ENCODE assay signal across 23 cellular contexts in genomic region chr4:145891958-145892357, GRCh38. TPM values are rescaled to one million over a fixed set of nuclear protein-coding genes. Genes with fewer than 3 reads are reported as not detected.
DNase-seq lines count a peak whose midpoint lies in the region; ATAC-seq and TF ChIP-seq lines count a peak whose summit lies in the region.
"Had no signal": no experiment of that assay in that cellular context is flagged by ENCODE, and none has a peak within 500 bp of the region (broad histone marks: within the 10 kb centered on the region; RNA-seq: fewer than 3 reads in every experiment).

No MANE protein-coding gene starts in this region.

- no peak overlapping the region for H3K27ac ChIP-seq in WERI-Rb-1
- peak overlapping the region in 2 of 3 donors; percentile 42 to 49 for H3K27ac ChIP-seq in thyroid gland
- H3K27ac ChIP-seq: adrenal gland, breast epithelium, KMS-11, lower lobe of right lung, prostate gland, SJSA1, transverse colon had no signal

- ATAC-seq in HG03565 (IDR thresholded peaks at IDR 0.05; ENCODE audit: unreplicated experiment) = no peak
- ATAC-seq: activated CD4-positive, alpha-beta T cell treated with anti-CD3 and anti-CD28 coated beads for 36 hours; lower lobe of right lung had no signal

- no peaks in the 10 kb centered on the region for H3K9me3 Mint-ChIP-seq in activated naive CD8-positive, alpha-beta T cell (ENCODE audit: low read depth)
- H3K9me3 Mint-ChIP-seq in activated naive CD8-positive, alpha-beta T cell treated with anti-CD3 and anti-CD28 coated beads for 36 hours = no peaks in the 10 kb centered on the region
- H3K9me3 Mint-ChIP-seq in glutamatergic neuron (ENCODE audit: unreplicated experiment) (peaks cover 3% of the 10 kb centered on the region), HFFc6 (no peaks in the 10 kb centered on the region)

- TF ChIP-seq CTCF in WERI-Rb-1 (IDR thresholded peaks at IDR 0.05; ENCODE audit: low read depth, low read length) (peak; percentile 33; the same call in 1 of the 2 replicates), glutamatergic neuron (IDR thresholded peaks at IDR 0.05; ENCODE audit: partially characterized antibody, unreplicated experiment) (no peak), thyroid gland (IDR thresholded peaks at IDR 0.05) (no peak), HFFc6 (IDR thresholded peaks at IDR 0.05) (no peak)

- no peak for TF ChIP-seq POLR2A in thyroid gland (IDR thresholded peaks at IDR 0.05)

- peaks cover 20% of the 10 kb centered on the region for H3K36me3 Mint-ChIP-seq in activated naive CD8-positive, alpha-beta T cell
- H3K36me3 Mint-ChIP-seq in activated naive CD8-positive, alpha-beta T cell treated with anti-CD3 and anti-CD28 coated beads for 36 hours = peaks cover 42% of the 10 kb centered on the region
- H3K36me3 Mint-ChIP-seq in glutamatergic neuron (ENCODE audit: unreplicated experiment) = no peaks in the 10 kb centered on the region
- H3K36me3 Mint-ChIP-seq in HFFc6 (ENCODE audit: low read depth) = no peaks in the 10 kb centered on the region; the same call in 1 of the 2 replicates

- DNase-seq in activated naive CD8-positive, alpha-beta T cell treated with anti-CD3 and anti-CD28 coated beads for 36 hours = no peak
- no peak for DNase-seq in WERI-Rb-1
- no peak for DNase-seq in glutamatergic neuron
- no peak for DNase-seq in thyroid gland
- DNase-seq in NCI-H1048 (lab: John Stamatoyannopoulos, UW) = no peak
- no peak for DNase-seq in HFFc6
- DNase-seq: activated CD4-positive, alpha-beta T cell treated with anti-CD3 and anti-CD28 coated beads for 36 hours; activated gamma-delta T cell treated with Interleukin-2 at 50 U/mL for 16 hours; adrenal gland; cortex of kidney; DMS79; lower lobe of right lung; NCI-H1436 treated with DMSO at 0.1 percent for 48 hours; NCI-H2171; NCI-H524; transverse colon had no signal

- intact Hi-C loops in thyroid gland (cut with DNase I) = no loop called here

- H3K27ac Mint-ChIP-seq in activated naive CD8-positive, alpha-beta T cell = peak overlapping the region; percentile 75
- no peak overlapping the region for H3K27ac Mint-ChIP-seq in activated naive CD8-positive, alpha-beta T cell treated with anti-CD3 and anti-CD28 coated beads for 36 hours
- H3K27ac Mint-ChIP-seq in glutamatergic neuron (ENCODE audit: unreplicated experiment) (peak overlapping the region; percentile 41), HFFc6 (no peak overlapping the region)
- H3K27ac Mint-ChIP-seq: activated CD4-positive, alpha-beta T cell treated with anti-CD3 and anti-CD28 coated beads for 36 hours; B cell had no signal

- peaks cover 42% of the 10 kb centered on the region for H3K4me1 Mint-ChIP-seq in activated naive CD8-positive, alpha-beta T cell (ENCODE audit: low read depth)
- H3K4me1 Mint-ChIP-seq in activated naive CD8-positive, alpha-beta T cell treated with anti-CD3 and anti-CD28 coated beads for 36 hours = peaks cover 33% of the 10 kb centered on the region
- H3K4me1 Mint-ChIP-seq in glutamatergic neuron (ENCODE audit: low read depth, unreplicated experiment) (peaks cover 43% of the 10 kb centered on the region), HFFc6 (ENCODE audit: low read depth) (peaks cover 23% of the 10 kb centered on the region)

- WGBS in thyroid gland, 2 donors = 91 to 94% methylated on average over 11 of the region's 11 CpGs

- no peak overlapping the region for H3K4me3 Mint-ChIP-seq in activated naive CD8-positive, alpha-beta T cell
- H3K4me3 Mint-ChIP-seq in activated naive CD8-positive, alpha-beta T cell treated with anti-CD3 and anti-CD28 coated beads for 36 hours = no peak overlapping the region
- H3K4me3 Mint-ChIP-seq in glutamatergic neuron (ENCODE audit: unreplicated experiment) (peak overlapping the region; percentile 1), HFFc6 (no peak overlapping the region)
- H3K4me3 Mint-ChIP-seq: activated CD4-positive, alpha-beta T cell treated with anti-CD3 and anti-CD28 coated beads for 36 hours; B cell had no signal

- peaks cover 31 to 67% of the 10 kb centered on the region in 2 donors for H3K4me1 ChIP-seq in thyroid gland
- H3K4me1 ChIP-seq: breast epithelium, lower lobe of right lung had no signal

- H3K4me3 ChIP-seq in WERI-Rb-1 (ENCODE audit: low read depth, low read length) (no peak overlapping the region), thyroid gland (replicated peaks in 1 of 3) (no peak overlapping the region)
- H3K4me3 ChIP-seq: adrenal gland, breast epithelium, lower lobe of right lung, prostate gland, SJSA1, transverse colon had no signal

- H3K27me3 Mint-ChIP-seq in activated naive CD8-positive, alpha-beta T cell = no peaks in the 10 kb centered on the region
- no peaks in the 10 kb centered on the region for H3K27me3 Mint-ChIP-seq in activated naive CD8-positive, alpha-beta T cell treated with anti-CD3 and anti-CD28 coated beads for 36 hours
- H3K27me3 Mint-ChIP-seq in glutamatergic neuron (ENCODE audit: unreplicated experiment) = peaks cover 6% of the 10 kb centered on the region
- H3K27me3 Mint-ChIP-seq in HFFc6 (ENCODE audit: insufficient read depth) = no peaks in the 10 kb centered on the region
- H3K27me3 Mint-ChIP-seq: activated CD4-positive, alpha-beta T cell treated with anti-CD3 and anti-CD28 coated beads for 36 hours; B cell had no signal

- H3K9me3 ChIP-seq in WERI-Rb-1 (ENCODE audit: severe bottlenecking) = no peaks in the 10 kb centered on the region
- H3K9me3 ChIP-seq in thyroid gland = no peaks in the 10 kb centered on the region
- H3K9me3 ChIP-seq: adrenal gland, breast epithelium, lower lobe of right lung, prostate gland, SJSA1, transverse colon had no signal

- H3K27me3 ChIP-seq in WERI-Rb-1 (ENCODE audit: insufficient read depth, low read depth, severe bottlenecking) (no peaks in the 10 kb centered on the region), thyroid gland (no peaks in the 10 kb centered on the region)
- H3K27me3 ChIP-seq: adrenal gland, breast epithelium, SJSA1, transverse colon had no signal

- H3K36me3 ChIP-seq in WERI-Rb-1 = peaks cover 17% of the 10 kb centered on the region
- H3K36me3 ChIP-seq in thyroid gland = no peaks in the 10 kb centered on the region
- H3K36me3 ChIP-seq: adrenal gland, breast epithelium, lower lobe of right lung, prostate gland, transverse colon had no signal

RNA-seq across cellular contexts. Expression of gene ZNF827, which starts 46.7 kb away (rescaled TPM):
- 10 to 100 TPM; 22.8 to 23.0 TPM for total RNA-seq in activated naive CD8-positive, alpha-beta T cell treated with anti-CD3 and anti-CD28 coated beads for 36 hours
- total RNA-seq in glutamatergic neuron (ENCODE audit: unreplicated experiment) (227 TPM), thyroid gland (10 to 100 TPM; 23.9 to 52.3 (median 29.3) TPM)
- 10 to 100 TPM; 15.8 to 22.4 (median 17.6) TPM for total RNA-seq in HFFc6 (2021; fragmentation: NEBNext Ultra II Directional; extraction: Animal tissue kit (Norgen Biotek cat#: 25700))

Comparison
In these comparisons a context has a peak if more than half of its experiments do, and no peak if none do; other contexts are left out.
1. H3K27ac Mint-ChIP-seq: peak in activated naive CD8-positive, alpha-beta T cell (single experiment) and glutamatergic neuron (single experiment); none in activated naive CD8-positive, alpha-beta T cell treated with anti-CD3 and anti-CD28 coated beads for 36 hours (single experiment) and HFFc6 (single experiment).